ENCODE assay signal across 10 cellular contexts in the genomic region with DNA sequence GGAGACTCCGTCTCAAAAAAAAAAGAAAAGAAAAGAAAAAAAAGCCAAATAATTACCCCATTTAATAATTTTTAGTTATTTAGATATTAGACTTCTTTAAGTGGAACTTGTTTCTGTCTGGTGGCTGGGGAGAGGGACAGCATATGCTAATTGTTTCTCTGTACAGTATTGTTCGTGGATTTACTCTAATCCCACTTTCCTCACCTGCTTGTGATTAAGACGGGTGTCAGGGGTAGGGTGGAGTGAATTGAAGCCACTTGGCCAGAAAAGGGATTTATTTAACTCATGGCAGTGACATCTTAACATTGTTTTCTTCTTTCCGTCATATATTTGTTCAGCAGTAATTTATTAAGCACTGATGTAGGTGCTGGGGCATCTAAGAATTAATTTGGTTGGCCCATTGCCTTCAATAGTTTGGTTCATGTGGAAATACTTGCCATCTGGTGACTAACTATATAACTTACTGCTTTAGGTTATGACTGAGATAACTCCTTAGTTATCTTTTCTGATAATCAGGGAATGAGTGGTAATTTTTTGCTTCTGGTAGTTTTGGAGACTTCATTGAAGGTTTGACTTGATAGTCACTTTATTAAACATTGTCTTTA. TPM values are rescaled to one million over a fixed set of nuclear protein-coding genes. Genes with fewer than 3 reads are reported as not detected.
A peak's percentile ranks its signal among the peaks of the same experiment; 100 is the strongest.
DNase-seq lines count a peak whose midpoint lies in the region; ATAC-seq and TF ChIP-seq lines count a peak whose summit lies in the region.
"Had no signal": no experiment of that assay in that cellular context is flagged by ENCODE, and none has a peak within 500 bp of the region (broad histone marks: within the 10 kb centered on the region; RNA-seq: fewer than 3 reads in every experiment).

No MANE protein-coding gene starts in this region.

- DNase-seq in cardiac muscle cell (ENCODE audit: low read depth in 1 of 2, low spot score in 1 of 2) (no peak), left ventricle myocardium superior (no peak), kidney glomerular epithelial cell (lab: John Stamatoyannopoulos, UW) (peak; percentile 69), transverse colon (no peak), NCI-H446 (lab: John Stamatoyannopoulos, UW) (no peak), NOMO-1 treated with DMSO at 0.1 percent for 48 hours (lab: John Stamatoyannopoulos, UW; ENCODE audit: unreplicated experiment) (no peak), cerebellar cortex (ENCODE audit: low spot score) (no peak)
- no peak for DNase-seq in activated naive CD8-positive, alpha-beta T cell treated with anti-CD3 and anti-CD28 coated beads, Interleukin-2, amount 10 ng/mL, durations not matched to agents 7 days and 5 days
- DNase-seq: MM.1S had no signal

- TF ChIP-seq CTCF in cardiac muscle cell (IDR thresholded peaks at IDR 0.05; ENCODE audit: low read depth, low read length) = no peak
- no peak for TF ChIP-seq CTCF in transverse colon (IDR thresholded peaks at IDR 0.05)

- TF ChIP-seq EP300 in transverse colon (IDR thresholded peaks at IDR 0.05; ENCODE audit: low read depth) = no peak

- H3K9me3 Mint-ChIP-seq in activated naive CD8-positive, alpha-beta T cell treated with anti-CD3 and anti-CD28 coated beads, Interleukin-2, amount 10 ng/mL, durations not matched to agents 7 days and 5 days = peaks cover 3% of the 10 kb centered on the region

- H3K9me3 ChIP-seq in cardiac muscle cell (ENCODE audit: low read depth) (no peaks in the 10 kb centered on the region), transverse colon (no peaks in the 10 kb centered on the region)

- 76 to 84% methylated on average over 4 of the region's 4 CpGs for WGBS in transverse colon (ENCODE audit: low coverage in 1 of 2), 2 donors

- H3K4me1 ChIP-seq in cardiac muscle cell (ENCODE audit: low read depth) (peaks cover 46% of the 10 kb centered on the region), transverse colon (peaks cover 21 to 77% (median 57%) of the 10 kb centered on the region in 4 donors)

- H3K27ac Mint-ChIP-seq in activated naive CD8-positive, alpha-beta T cell treated with anti-CD3 and anti-CD28 coated beads, Interleukin-2, amount 10 ng/mL, durations not matched to agents 7 days and 5 days = peak overlapping the region; percentile 78

- H3K27ac ChIP-seq in cardiac muscle cell = peak overlapping the region; percentile 72
- peak overlapping the region; percentile 85 to 91 (median 90) for H3K27ac ChIP-seq in transverse colon
- H3K27ac ChIP-seq: C4-2B had no signal

- in situ Hi-C loops in transverse colon (cut with MboI; ENCODE audit: low pct_ligation_motif_present in 1 of 4, low pct_unique_long_range_greater_than_20kb in 1 of 4, low sequenced_read_pairs in 3 of 4) = no loop called here

- H3K36me3 ChIP-seq in cardiac muscle cell (no peaks in the 10 kb centered on the region), transverse colon (no peaks in the 10 kb centered on the region)

- peak overlapping the region; percentile 70 for H3K4me3 Mint-ChIP-seq in activated naive CD8-positive, alpha-beta T cell treated with anti-CD3 and anti-CD28 coated beads, Interleukin-2, amount 10 ng/mL, durations not matched to agents 7 days and 5 days

- H3K4me3 ChIP-seq in cardiac muscle cell (no peak overlapping the region), transverse colon (no peak overlapping the region)

- no peak for TF ChIP-seq POLR2A in transverse colon (IDR thresholded peaks at IDR 0.05)

- peaks cover 47% of the 10 kb centered on the region for H3K4me1 Mint-ChIP-seq in activated naive CD8-positive, alpha-beta T cell treated with anti-CD3 and anti-CD28 coated beads, Interleukin-2, amount 10 ng/mL, durations not matched to agents 7 days and 5 days

- ATAC-seq in left ventricle myocardium superior = no peak
- ATAC-seq in activated naive CD8-positive, alpha-beta T cell treated with anti-CD3 and anti-CD28 coated beads, Interleukin-2, amount 10 ng/mL, durations not matched to agents 7 days and 5 days (ENCODE audit: low read depth) = no peak

- no peaks in the 10 kb centered on the region for H3K27me3 ChIP-seq in cardiac muscle cell
- no peaks in the 10 kb centered on the region for H3K27me3 ChIP-seq in transverse colon

- no peaks in the 10 kb centered on the region for H3K27me3 Mint-ChIP-seq in activated naive CD8-positive, alpha-beta T cell treated with anti-CD3 and anti-CD28 coated beads, Interleukin-2, amount 10 ng/mL, durations not matched to agents 7 days and 5 days

- POLR2A ChIA-PET in activated naive CD8-positive, alpha-beta T cell treated with anti-CD3 and anti-CD28 coated beads, Interleukin-2, amount 10 ng/mL, durations not matched to agents 7 days and 5 days (lab: Charles Lee) = no interaction called here

- H3K36me3 Mint-ChIP-seq in activated naive CD8-positive, alpha-beta T cell treated with anti-CD3 and anti-CD28 coated beads, Interleukin-2, amount 10 ng/mL, durations not matched to agents 7 days and 5 days = peaks cover 28% of the 10 kb centered on the region

- intact Hi-C loops in left ventricle myocardium superior (cut with micrococcal nuclease) = no loop called here
- intact Hi-C loops in transverse colon (cut with DNase I; ENCODE audit: low total_unique reads) = no loop called here

RNA-seq across cellular contexts. Expression of a gene that starts 4.6 kb away (rescaled TPM):
- 39.6 and 61.1 TPM in 2 replicates for total RNA-seq in cardiac muscle cell
- 50.2 and 73.2 TPM in 2 replicates for polyA plus RNA-seq in cardiac muscle cell
- total RNA-seq in left ventricle myocardium superior = 49.3 TPM
- total RNA-seq in activated naive CD8-positive, alpha-beta T cell treated with anti-CD3 and anti-CD28 coated beads, Interleukin-2, amount 10 ng/mL, durations not matched to agents 7 days and 5 days = 10 to 100 TPM; 89.6 to 91.4 TPM
- 100 to 1,000 TPM in 1 of 4 donors, 10 to 100 TPM in 3; 36.7 to 108 (median 54.0) TPM for total RNA-seq in transverse colon
